ENCODE assay signal across 9 cellular contexts in genomic region chr2:195659114-195659513, GRCh38. TPM values are rescaled to one million over a fixed set of nuclear protein-coding genes. Genes with fewer than 3 reads are reported as not detected.
DNase-seq lines count a peak whose midpoint lies in the region; ATAC-seq and TF ChIP-seq lines count a peak whose summit lies in the region.
"Had no signal": no experiment of that assay in that cellular context is flagged by ENCODE, and none has a peak within 500 bp of the region (broad histone marks: within the 10 kb centered on the region; RNA-seq: fewer than 3 reads in every experiment).

No MANE protein-coding gene starts in this region.

- no peaks in the 10 kb centered on the region for H3K9me3 ChIP-seq in right atrium auricular region

- DNase-seq in right atrium auricular region (ENCODE audit: low spot score) (no peak), left ventricle myocardium superior (no peak), fibroblast of mammary gland (ENCODE audit: low read depth) (peak; percentile 10), foreskin melanocyte (no peak), SK-N-DZ (ENCODE audit: low spot score) (no peak)
- no peak for DNase-seq in T-helper 2 cell treated with Interferon-gamma antibody and Interleukin-4, amounts not matched to agents 5 μg/mL and 100 μg/mL, for 36 hours (ENCODE audit: low spot score)
- DNase-seq in stimulated activated naive B cell treated with anti-CD40 and anti-IgM and Interleukin-4, amounts not matched to agents 10 μg/mL and 1 μg/mL and 100 μg/mL, for 72 hours = no peak

- H3K27me3 Mint-ChIP-seq in T-helper 2 cell treated with Interferon-gamma antibody and Interleukin-4, amounts not matched to agents 5 μg/mL and 100 μg/mL, for 36 hours (ENCODE audit: low read depth) = peaks cover 8% of the 10 kb centered on the region
- H3K27me3 Mint-ChIP-seq in stimulated activated naive B cell treated with anti-CD40 and anti-IgM and Interleukin-4, amounts not matched to agents 10 μg/mL and 1 μg/mL and 100 μg/mL, for 72 hours = peaks cover 0 to 4% of the 10 kb centered on the region in 2 donors

- peaks cover 42% of the 10 kb centered on the region for H3K36me3 Mint-ChIP-seq in T-helper 2 cell treated with Interferon-gamma antibody and Interleukin-4, amounts not matched to agents 5 μg/mL and 100 μg/mL, for 36 hours (ENCODE audit: low read depth)
- peaks cover 12 to 15% of the 10 kb centered on the region in 2 donors for H3K36me3 Mint-ChIP-seq in stimulated activated naive B cell treated with anti-CD40 and anti-IgM and Interleukin-4, amounts not matched to agents 10 μg/mL and 1 μg/mL and 100 μg/mL, for 72 hours

- no peaks in the 10 kb centered on the region for H3K27me3 ChIP-seq in right atrium auricular region
- H3K27me3 ChIP-seq: foreskin keratinocyte had no signal

- H3K27ac Mint-ChIP-seq in T-helper 2 cell treated with Interferon-gamma antibody and Interleukin-4, amounts not matched to agents 5 μg/mL and 100 μg/mL, for 36 hours = peak overlapping the region; percentile 99
- peak overlapping the region; percentile 88 for H3K27ac Mint-ChIP-seq in stimulated activated naive B cell treated with anti-CD40 and anti-IgM and Interleukin-4, amounts not matched to agents 10 μg/mL and 1 μg/mL and 100 μg/mL, for 72 hours

- intact Hi-C loops in left ventricle myocardium superior (cut with micrococcal nuclease) = no loop called here

- H3K27ac ChIP-seq in right atrium auricular region = peak overlapping the region; percentile 99 to 100

- H3K4me1 ChIP-seq in right atrium auricular region = peaks cover 0 to 33% of the 10 kb centered on the region in 2 donors

- no peaks in the 10 kb centered on the region for H3K36me3 ChIP-seq in right atrium auricular region

- H3K4me3 Mint-ChIP-seq in T-helper 2 cell treated with Interferon-gamma antibody and Interleukin-4, amounts not matched to agents 5 μg/mL and 100 μg/mL, for 36 hours = peak overlapping the region; percentile 95
- H3K4me3 Mint-ChIP-seq in stimulated activated naive B cell treated with anti-CD40 and anti-IgM and Interleukin-4, amounts not matched to agents 10 μg/mL and 1 μg/mL and 100 μg/mL, for 72 hours = peak overlapping the region; percentile 97 to 99

- ATAC-seq in left ventricle myocardium superior (no peak), HG03135 (IDR thresholded peaks at IDR 0.05; ENCODE audit: unreplicated experiment) (no peak)
- peak in 1 of 2 donors; percentile 13 for ATAC-seq in stimulated activated naive B cell treated with anti-CD40 and anti-IgM and Interleukin-4, amounts not matched to agents 10 μg/mL and 1 μg/mL and 100 μg/mL, for 72 hours (replicated peaks)

- peak overlapping the region; percentile 85 to 99 for H3K4me3 ChIP-seq in right atrium auricular region
- peak overlapping the region; percentile 81 for H3K4me3 ChIP-seq in fibroblast of mammary gland (ENCODE audit: control insufficient read depth, low read depth, low read length)

- TF ChIP-seq CTCF in right atrium auricular region (IDR thresholded peaks at IDR 0.05) (no peak), fibroblast of mammary gland (conservative IDR thresholded peaks at IDR 0.05; ENCODE audit: control insufficient read depth, insufficient read depth, low read depth, low read length) (no peak)

- H3K4me1 Mint-ChIP-seq in T-helper 2 cell treated with Interferon-gamma antibody and Interleukin-4, amounts not matched to agents 5 μg/mL and 100 μg/mL, for 36 hours (ENCODE audit: low read depth) = peaks cover 35% of the 10 kb centered on the region
- H3K4me1 Mint-ChIP-seq in stimulated activated naive B cell treated with anti-CD40 and anti-IgM and Interleukin-4, amounts not matched to agents 10 μg/mL and 1 μg/mL and 100 μg/mL, for 72 hours = peaks cover 18 to 58% of the 10 kb centered on the region in 2 donors

- no peaks in the 10 kb centered on the region for H3K9me3 Mint-ChIP-seq in T-helper 2 cell treated with Interferon-gamma antibody and Interleukin-4, amounts not matched to agents 5 μg/mL and 100 μg/mL, for 36 hours
- H3K9me3 Mint-ChIP-seq in stimulated activated naive B cell treated with anti-CD40 and anti-IgM and Interleukin-4, amounts not matched to agents 10 μg/mL and 1 μg/mL and 100 μg/mL, for 72 hours = no peaks in the 10 kb centered on the region

RNA-seq across cellular contexts. Expression of gene SLC39A10, which starts 2.1 kb away (rescaled TPM):
- total RNA-seq in right atrium auricular region (10 to 100 TPM in 1 of 2 donors, 1 to 10 TPM in 1; 8.5 to 12.3 TPM), left ventricle myocardium superior (9.7 TPM)
- 47.8 and 67.3 TPM in 2 replicates for polyA plus RNA-seq in SK-N-DZ (2014; cell fraction: cytosol; rRNA removed)
- polyA plus RNA-seq in SK-N-DZ (2014; cell fraction: nucleus; rRNA removed) = 30.9 and 57.2 TPM in 2 replicates
